1 cellular context compared by ENCODE assay signal in the genomic region with DNA sequence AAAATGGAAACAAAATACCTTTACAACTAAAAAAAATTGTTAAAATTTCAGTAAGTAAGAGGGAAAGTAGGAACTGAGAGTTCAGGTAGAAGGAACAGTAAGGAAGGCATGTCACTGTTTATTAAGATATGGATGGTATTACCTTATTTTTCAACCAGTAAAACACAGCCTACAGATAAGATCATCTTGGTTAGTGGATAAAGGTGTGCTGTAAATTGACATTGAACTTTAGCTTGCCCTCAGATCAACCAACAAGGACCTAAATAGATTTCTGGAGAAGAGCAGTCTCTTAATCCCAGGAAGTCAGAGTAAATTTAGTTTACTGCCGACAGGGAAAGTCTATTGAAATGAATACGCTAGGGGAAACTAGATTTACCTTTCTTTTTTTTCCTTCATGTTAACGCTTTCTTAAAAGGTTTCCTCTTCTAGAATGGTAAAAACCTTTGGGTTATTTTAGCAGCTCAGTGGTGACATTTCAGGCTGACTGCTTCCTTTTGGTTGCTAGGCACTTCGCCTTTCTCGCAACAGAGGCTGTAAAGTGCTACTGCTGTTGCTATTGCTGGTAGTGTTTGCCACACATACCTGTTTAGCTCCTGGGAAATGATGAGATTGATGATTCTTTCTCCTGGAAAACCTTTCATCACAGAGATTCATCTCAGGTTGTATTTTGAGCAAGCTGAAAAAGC.
TF ChIP-seq lines count a peak whose summit lies in the region.

No MANE protein-coding gene starts in this region.

TF ChIP-seq in GM12878, 131 proteins besides CTCF, POLR2A, EP300 and RAD21 (continued from another document):
- TF ChIP-seq, protein P1, sequence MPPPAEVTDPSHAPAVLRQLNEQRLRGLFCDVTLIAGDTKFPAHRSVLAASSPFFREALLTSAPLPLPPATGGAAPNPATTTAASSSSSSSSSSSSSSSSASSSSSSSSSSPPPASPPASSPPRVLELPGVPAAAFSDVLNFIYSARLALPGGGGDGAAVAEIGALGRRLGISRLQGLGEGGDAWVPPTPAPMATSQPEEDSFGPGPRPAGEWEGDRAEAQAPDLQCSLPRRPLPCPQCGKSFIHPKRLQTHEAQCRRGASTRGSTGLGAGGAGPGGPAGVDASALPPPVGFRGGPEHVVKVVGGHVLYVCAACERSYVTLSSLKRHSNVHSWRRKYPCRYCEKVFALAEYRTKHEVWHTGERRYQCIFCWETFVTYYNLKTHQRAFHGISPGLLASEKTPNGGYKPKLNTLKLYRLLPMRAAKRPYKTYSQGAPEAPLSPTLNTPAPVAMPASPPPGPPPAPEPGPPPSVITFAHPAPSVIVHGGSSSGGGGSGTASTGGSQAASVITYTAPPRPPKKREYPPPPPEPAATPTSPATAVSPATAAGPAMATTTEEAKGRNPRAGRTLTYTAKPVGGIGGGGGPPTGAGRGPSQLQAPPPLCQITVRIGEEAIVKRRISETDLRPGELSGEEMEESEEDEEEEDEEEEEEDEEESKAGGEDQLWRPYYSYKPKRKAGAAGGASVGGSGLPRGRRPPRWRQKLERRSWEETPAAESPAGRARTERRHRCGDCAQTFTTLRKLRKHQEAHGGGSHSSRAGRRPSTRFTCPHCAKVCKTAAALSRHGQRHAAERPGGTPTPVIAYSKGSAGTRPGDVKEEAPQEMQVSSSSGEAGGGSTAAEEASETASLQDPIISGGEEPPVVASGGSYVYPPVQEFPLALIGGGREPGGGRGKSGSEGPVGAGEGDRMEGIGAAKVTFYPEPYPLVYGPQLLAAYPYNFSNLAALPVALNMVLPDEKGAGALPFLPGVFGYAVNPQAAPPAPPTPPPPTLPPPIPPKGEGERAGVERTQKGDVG (CRISPR knock-in tag; IDR thresholded peaks at IDR 0.05) = no peak
- TF ChIP-seq MYC (IDR thresholded peaks at IDR 0.05; ENCODE audit: insufficient read depth, insufficient read length, insufficient replicate concordance, low read length, severe bottlenecking) (no peak), SUZ12 (IDR thresholded peaks at IDR 0.05; ENCODE audit: unreplicated experiment) (no peak), STAT1 (conservative IDR thresholded peaks at IDR 0.05) (no peak), YY1 (IDR thresholded peaks at IDR 0.05; ENCODE audit: low read depth, low read length) (no peak), DPF2 (IDR thresholded peaks at IDR 0.05) (no peak), SMC3 (IDR thresholded peaks at IDR 0.05; ENCODE audit: borderline replicate concordance, low read length) (no peak), SMAD1 (IDR thresholded peaks at IDR 0.05; ENCODE audit: low read depth, partially characterized antibody) (no peak), SIN3A (IDR thresholded peaks at IDR 0.05; ENCODE audit: low read depth, low read length) (no peak), NRF1 (conservative IDR thresholded peaks at IDR 0.05; ENCODE audit: low read depth, low read length) (no peak), RFX5 (IDR thresholded peaks at IDR 0.05; ENCODE audit: low read depth, low read length) (no peak), SRF (IDR thresholded peaks at IDR 0.05; ENCODE audit: low read depth in 2 of 2, low read length in 2 of 2) (no peak), LARP7 (IDR thresholded peaks at IDR 0.05) (no peak), ZNF24 (IDR thresholded peaks at IDR 0.05) (no peak)
- TF ChIP-seq, protein P2, sequence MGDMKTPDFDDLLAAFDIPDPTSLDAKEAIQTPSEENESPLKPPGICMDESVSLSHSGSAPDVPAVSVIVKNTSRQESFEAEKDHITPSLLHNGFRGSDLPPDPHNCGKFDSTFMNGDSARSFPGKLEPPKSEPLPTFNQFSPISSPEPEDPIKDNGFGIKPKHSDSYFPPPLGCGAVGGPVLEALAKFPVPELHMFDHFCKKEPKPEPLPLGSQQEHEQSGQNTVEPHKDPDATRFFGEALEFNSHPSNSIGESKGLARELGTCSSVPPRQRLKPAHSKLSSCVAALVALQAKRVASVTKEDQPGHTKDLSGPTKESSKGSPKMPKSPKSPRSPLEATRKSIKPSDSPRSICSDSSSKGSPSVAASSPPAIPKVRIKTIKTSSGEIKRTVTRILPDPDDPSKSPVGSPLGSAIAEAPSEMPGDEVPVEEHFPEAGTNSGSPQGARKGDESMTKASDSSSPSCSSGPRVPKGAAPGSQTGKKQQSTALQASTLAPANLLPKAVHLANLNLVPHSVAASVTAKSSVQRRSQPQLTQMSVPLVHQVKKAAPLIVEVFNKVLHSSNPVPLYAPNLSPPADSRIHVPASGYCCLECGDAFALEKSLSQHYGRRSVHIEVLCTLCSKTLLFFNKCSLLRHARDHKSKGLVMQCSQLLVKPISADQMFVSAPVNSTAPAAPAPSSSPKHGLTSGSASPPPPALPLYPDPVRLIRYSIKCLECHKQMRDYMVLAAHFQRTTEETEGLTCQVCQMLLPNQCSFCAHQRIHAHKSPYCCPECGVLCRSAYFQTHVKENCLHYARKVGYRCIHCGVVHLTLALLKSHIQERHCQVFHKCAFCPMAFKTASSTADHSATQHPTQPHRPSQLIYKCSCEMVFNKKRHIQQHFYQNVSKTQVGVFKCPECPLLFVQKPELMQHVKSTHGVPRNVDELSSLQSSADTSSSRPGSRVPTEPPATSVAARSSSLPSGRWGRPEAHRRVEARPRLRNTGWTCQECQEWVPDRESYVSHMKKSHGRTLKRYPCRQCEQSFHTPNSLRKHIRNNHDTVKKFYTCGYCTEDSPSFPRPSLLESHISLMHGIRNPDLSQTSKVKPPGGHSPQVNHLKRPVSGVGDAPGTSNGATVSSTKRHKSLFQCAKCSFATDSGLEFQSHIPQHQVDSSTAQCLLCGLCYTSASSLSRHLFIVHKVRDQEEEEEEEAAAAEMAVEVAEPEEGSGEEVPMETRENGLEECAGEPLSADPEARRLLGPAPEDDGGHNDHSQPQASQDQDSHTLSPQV (IDR thresholded peaks at IDR 0.05) = no peak
- TF ChIP-seq, protein P3, sequence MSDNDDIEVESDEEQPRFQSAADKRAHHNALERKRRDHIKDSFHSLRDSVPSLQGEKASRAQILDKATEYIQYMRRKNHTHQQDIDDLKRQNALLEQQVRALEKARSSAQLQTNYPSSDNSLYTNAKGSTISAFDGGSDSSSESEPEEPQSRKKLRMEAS (IDR thresholded peaks at IDR 0.05; ENCODE audit: low read depth, low read length) = no peak
TF ChIP-seq in GM12878: peak in this region for 0.
